In genomic region chr10:113087082-113088029, GRCh38 we compare ENCODE assay signal across 8 cellular contexts.
A peak's percentile ranks its signal among the peaks of the same experiment; 100 is the strongest.
DNase-seq lines count a peak whose midpoint lies in the region; ATAC-seq and TF ChIP-seq lines count a peak whose summit lies in the region.

No MANE protein-coding gene starts in this region.

- ATAC-seq in HG02970 (IDR thresholded peaks at IDR 0.05; ENCODE audit: low FRiP score, unreplicated experiment) (no peak), HG03521 (IDR thresholded peaks at IDR 0.05; ENCODE audit: unreplicated experiment) (no peak)

- H3K36me3 ChIP-seq in duodenal mucosa (ENCODE audit: control insufficient read depth in 1 of 2, insufficient read depth in 2 of 2, low read length in 2 of 2) (peaks cover 0 to 7% of the 10 kb centered on the region in 2 donors), mesodermal cell (ENCODE audit: control insufficient read depth, insufficient read depth, low read length) (peaks cover 53% of the 10 kb centered on the region)

- H3K4me1 ChIP-seq in duodenal mucosa (ENCODE audit: control insufficient read depth in 1 of 2, insufficient read depth in 2 of 2, low read length in 2 of 2) (peaks cover 31 to 42% of the 10 kb centered on the region in 2 donors), mesodermal cell (ENCODE audit: control insufficient read depth, insufficient read depth, low read length, poor library complexity, severe bottlenecking) (peaks cover 19% of the 10 kb centered on the region)

- TF ChIP-seq CTCF in AG09319 (IDR thresholded peaks at IDR 0.05; ENCODE audit: low read depth, low read length) (no peak), GM13977 (IDR thresholded peaks at IDR 0.05; ENCODE audit: extremely low read depth, insufficient read depth, missing control alignments) (no peak)

- H3K4me3 ChIP-seq in duodenal mucosa (ENCODE audit: low read depth in 1 of 2, low read length in 2 of 2) (no peak overlapping the region), mesodermal cell (ENCODE audit: extremely low read depth, insufficient read depth, low read length, poor library complexity, severe bottlenecking) (no peak overlapping the region)

- peak overlapping the region; percentile 6 for H3K27ac ChIP-seq in duodenal mucosa (ENCODE audit: low read depth, low read length)
- peak overlapping the region; percentile 96 for H3K27ac ChIP-seq in mesodermal cell (ENCODE audit: low read depth, low read length, severe bottlenecking)

- H3K9ac ChIP-seq in duodenal mucosa (ENCODE audit: low read depth in 1 of 2, low read length in 2 of 2): no peak overlapping the region

- in situ Hi-C loops in GM13977 (cut with MboI; ENCODE audit: low pct_unique_long_range_greater_than_20kb, low sequenced_read_pairs, unreplicated experiment): no loop called here

- WGBS in mesodermal cell (ENCODE audit: insufficient coverage in 2 of 2), 2 experiments: 14 to 35% methylated on average over 8 to 10 of the region's 11 CpGs

- no peaks in the 10 kb centered on the region for H3K27me3 ChIP-seq in duodenal mucosa (ENCODE audit: control insufficient read depth in 1 of 2, insufficient read depth in 2 of 2, low read length in 2 of 2)

- H3K9me3 ChIP-seq in duodenal mucosa (ENCODE audit: control insufficient read depth in 1 of 2, low read length in 2 of 2): no peaks in the 10 kb centered on the region
- H3K9me3 ChIP-seq in mesodermal cell (ENCODE audit: control insufficient read depth, low read length): no peaks in the 10 kb centered on the region

- DNase-seq in AG09319 (ENCODE audit: extremely low read depth, low read depth): peak; percentile 96
- DNase-seq in NCI-H226: peak; percentile 91
- no peak for DNase-seq in GM13977 (ENCODE audit: low spot score)
- DNase-seq in activated CD4-positive, alpha-beta T cell treated with anti-CD3 and anti-CD28 coated beads for 4 hours: no peak

Comparison
In these comparisons a context has a peak if more than half of its experiments do, and no peak if none do; other contexts are left out.
1. DNase-seq: peak in AG09319 (single experiment) and NCI-H226 (single experiment); none in GM13977 (single experiment) and activated CD4-positive, alpha-beta T cell treated with anti-CD3 and anti-CD28 coated beads for 4 hours (0 of 2).